Comparison of ENCODE assay signal across 19 cellular contexts in the genomic region with DNA sequence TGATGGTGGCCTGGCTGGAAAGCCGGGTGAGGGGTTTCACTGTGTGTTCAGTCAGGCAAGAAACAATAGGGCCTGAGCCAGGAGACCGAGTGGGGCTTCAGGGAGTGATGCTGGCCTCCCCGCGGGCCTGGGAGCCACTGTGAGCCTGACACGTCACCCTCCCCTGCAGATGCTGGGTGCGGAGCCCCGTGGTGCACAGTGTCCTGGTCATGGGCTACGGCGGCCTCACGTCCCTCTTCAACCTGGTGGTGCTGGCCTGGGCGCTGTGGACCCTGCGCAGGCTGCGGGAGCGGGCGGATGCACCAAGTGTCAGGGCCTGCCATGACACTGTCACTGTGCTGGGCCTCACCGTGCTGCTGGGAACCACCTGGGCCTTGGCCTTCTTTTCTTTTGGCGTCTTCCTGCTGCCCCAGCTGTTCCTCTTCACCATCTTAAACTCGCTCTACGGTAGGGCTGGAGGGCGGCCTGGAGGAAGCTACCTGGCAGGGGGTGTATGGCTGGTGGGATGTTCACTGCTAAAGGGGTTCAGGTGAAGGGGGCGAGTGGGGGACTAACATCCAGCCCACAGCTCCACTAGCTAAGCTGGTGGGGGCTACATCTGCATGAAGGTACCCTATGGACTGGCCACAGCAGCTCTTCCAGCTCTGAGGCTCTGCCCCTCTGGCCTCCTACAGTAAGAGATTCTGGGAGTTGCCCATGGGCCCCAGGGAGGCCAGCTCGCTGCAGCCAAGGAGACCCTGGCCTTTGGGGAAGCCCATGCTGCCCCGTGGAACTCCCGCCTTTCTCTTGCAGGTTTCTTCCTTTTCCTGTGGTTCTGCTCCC. TPM values are rescaled to one million over a fixed set of nuclear protein-coding genes. Genes with fewer than 3 reads are reported as not detected.
"Had no signal": no experiment of that assay in that cellular context is flagged by ENCODE, and none has a peak within 500 bp of the region (broad histone marks: within the 10 kb centered on the region; RNA-seq: fewer than 3 reads in every experiment).

No MANE protein-coding gene starts in this region.

- H3K27ac Mint-ChIP-seq: activated CD4-positive, alpha-beta memory T cell treated with anti-CD3 and anti-CD28 coated beads for 36 hours; activated naive CD8-positive, alpha-beta T cell; endodermal cell; naive thymus-derived CD4-positive, alpha-beta T cell had no signal

- H3K36me3 Mint-ChIP-seq: activated CD4-positive, alpha-beta memory T cell treated with anti-CD3 and anti-CD28 coated beads for 36 hours; activated naive CD8-positive, alpha-beta T cell had no signal

- H3K27me3 Mint-ChIP-seq: activated CD4-positive, alpha-beta memory T cell treated with anti-CD3 and anti-CD28 coated beads for 36 hours; activated naive CD8-positive, alpha-beta T cell had no signal

- ATAC-seq: lower lobe of right lung; naive thymus-derived CD4-positive, alpha-beta T cell; psoas muscle; sciatic nerve had no signal

- H3K27me3 ChIP-seq: testis had no signal

- H3K4me1 Mint-ChIP-seq: endodermal cell had no signal

- H3K4me2 ChIP-seq: SK-N-SH had no signal

- DNase-seq: activated CD4-positive, alpha-beta memory T cell treated with anti-CD3 and anti-CD28 coated beads for 36 hours; activated gamma-delta T cell; anterior cingulate cortex; cerebellar nuclear complex; dermis blood vessel endothelial cell; endodermal cell; erythroblast; hippocampal formation; lower lobe of right lung; naive thymus-derived CD4-positive, alpha-beta T cell; occipital lobe; psoas muscle; SK-N-SH; stimulated activated CD4-positive, alpha-beta T cell treated with anti-CD3 and anti-CD28 coated beads, Interleukin-1b, Interleukin-23, amount 100 ng/mL, for 48 hours; stimulated activated naive CD4-positive, alpha-beta T cell; testis had no signal

- H3K9ac ChIP-seq: SK-N-SH had no signal

- H3K9me3 ChIP-seq: lower lobe of right lung, psoas muscle, SK-N-SH, spleen, testis had no signal

- H3K4me3 Mint-ChIP-seq: activated CD4-positive, alpha-beta memory T cell treated with anti-CD3 and anti-CD28 coated beads for 36 hours; activated naive CD8-positive, alpha-beta T cell; endodermal cell; naive thymus-derived CD4-positive, alpha-beta T cell had no signal

- H3K4me1 ChIP-seq: psoas muscle, testis had no signal

- H3K36me3 ChIP-seq: lower lobe of right lung had no signal

- H3K9me3 Mint-ChIP-seq: activated CD4-positive, alpha-beta memory T cell treated with anti-CD3 and anti-CD28 coated beads for 36 hours had no signal

- H3K4me3 ChIP-seq: lower lobe of right lung, psoas muscle, spleen, testis had no signal

- H3K27ac ChIP-seq: lower lobe of right lung, psoas muscle, spleen, testis had no signal

RNA-seq across cellular contexts. Expression of a gene that starts 32.4 kb away (rescaled TPM):
- total RNA-seq: dermis blood vessel endothelial cell, occipital lobe had no signal
